13 cellular contexts compared by ENCODE assay signal in the genomic region with DNA sequence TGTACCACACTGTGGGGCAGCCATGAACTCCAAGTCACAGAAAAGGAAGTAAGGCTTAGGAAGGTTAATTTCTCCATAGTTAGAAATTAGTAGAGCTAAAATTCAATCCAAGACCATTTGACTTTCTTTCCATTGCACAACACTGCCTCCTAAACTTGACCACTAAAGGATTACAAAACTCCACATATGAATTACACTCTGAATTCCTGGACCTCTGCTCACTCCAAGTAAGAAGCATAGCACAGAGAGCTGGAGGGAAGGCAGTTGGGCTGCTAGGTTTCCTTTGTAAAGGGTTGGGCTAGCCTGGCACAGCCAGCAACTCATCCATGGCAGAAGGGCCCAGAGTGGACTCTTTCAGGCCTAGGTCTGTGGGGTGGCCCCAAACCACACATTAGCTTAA.
DNase-seq lines count a peak whose midpoint lies in the region; ATAC-seq, FAIRE-seq and TF ChIP-seq lines count a peak whose summit lies in the region.
"Had no signal": no experiment of that assay in that cellular context is flagged by ENCODE, and none has a peak within 500 bp of the region (broad histone marks: within the 10 kb centered on the region; RNA-seq: fewer than 3 reads in every experiment).

No MANE protein-coding gene starts in this region.

- H3K4me3 ChIP-seq in left ventricle myocardium inferior (no peak overlapping the region), kidney (ENCODE audit: low read length in 2 of 2) (no peak overlapping the region), upper lobe of right lung (no peak overlapping the region)

- intact Hi-C loops in Right ventricle myocardium superior (cut with DNase I) (no loop called here), left ventricle myocardium inferior (cut with micrococcal nuclease) (no loop called here), kidney (cut with DNase I) (no loop called here), upper lobe of right lung (cut with DNase I) (no loop called here)

- ATAC-seq in Right ventricle myocardium superior (ENCODE audit: poor library complexity) (peak; percentile 27), upper lobe of right lung (peak; percentile 72), HG02642 (IDR thresholded peaks at IDR 0.05; ENCODE audit: poor library complexity, unreplicated experiment) (no peak), GM19324 (IDR thresholded peaks at IDR 0.05; ENCODE audit: low FRiP score, unreplicated experiment) (no peak)

- H3K36me3 ChIP-seq in left ventricle myocardium inferior = no peaks in the 10 kb centered on the region
- peaks cover 0 to 3% of the 10 kb centered on the region in 2 donors for H3K36me3 ChIP-seq in kidney (ENCODE audit: control insufficient read depth in 1 of 2, insufficient read depth in 2 of 2, low read length in 2 of 2)
- no peaks in the 10 kb centered on the region for H3K36me3 ChIP-seq in upper lobe of right lung

- H3K27me3 ChIP-seq in left ventricle myocardium inferior (ENCODE audit: low read depth) (no peaks in the 10 kb centered on the region), upper lobe of right lung (no peaks in the 10 kb centered on the region)

- H3K27ac ChIP-seq in left ventricle myocardium inferior (replicated peaks) (no peak overlapping the region), kidney (ENCODE audit: low read depth in 2 of 2, low read length in 2 of 2) (peak overlapping the region; percentile 86 to 96), upper lobe of right lung (peak overlapping the region; percentile 48)

- FAIRE-seq in kidney (lab: Jason Lieb, UNC) = no peak

- H3K9ac ChIP-seq in kidney (ENCODE audit: low read length in 2 of 2) = no peak overlapping the region

- no peak for DNase-seq in Right ventricle myocardium superior
- DNase-seq in left ventricle myocardium inferior = no peak
- DNase-seq in amniotic stem cell (lab: John Stamatoyannopoulos, UW) = peak; percentile 84
- DNase-seq in kidney = no peak
- no peak for DNase-seq in upper lobe of right lung
- DNase-seq in NCI-H774 (lab: John Stamatoyannopoulos, UW) = no peak
- DNase-seq: activated CD4-positive, alpha-beta T cell treated with anti-CD3 and anti-CD28 coated beads, Interleukin-2, amount 50 U/mL, for 1 hour; head of caudate nucleus; naive B cell; NCI-H1092 treated with DMSO at 0.1 percent for 48 hours; stimulated activated CD4-positive, alpha-beta T cell treated with anti-CD3 and anti-CD28 coated beads, Interleukin-2, amount 100 ng/mL, for 24 hours had no signal

- no peak for TF ChIP-seq CTCF in left ventricle myocardium inferior (IDR thresholded peaks at IDR 0.05; ENCODE audit: borderline replicate concordance)
- no peak for TF ChIP-seq CTCF in kidney (IDR thresholded peaks at IDR 0.05; ENCODE audit: borderline replicate concordance, extremely low read depth, insufficient read depth)
- TF ChIP-seq CTCF in upper lobe of right lung (IDR thresholded peaks at IDR 0.05) = no peak

- H3K9me3 ChIP-seq in left ventricle myocardium inferior (replicated peaks) (no peaks in the 10 kb centered on the region), kidney (ENCODE audit: control insufficient read depth in 1 of 2, low read length in 2 of 2) (no peaks in the 10 kb centered on the region), upper lobe of right lung (no peaks in the 10 kb centered on the region)

- H3K4me1 ChIP-seq in left ventricle myocardium inferior (peaks cover 13% of the 10 kb centered on the region), kidney (ENCODE audit: control insufficient read depth in 1 of 2, insufficient read depth in 1 of 2, low read depth in 1 of 2, low read length in 2 of 2) (peaks cover 23 to 59% of the 10 kb centered on the region in 2 donors), upper lobe of right lung (peaks cover 32% of the 10 kb centered on the region)

Comparison
In these comparisons a context has a peak if more than half of its experiments do, and no peak if none do; other contexts are left out.
1. ATAC-seq: peak in Right ventricle myocardium superior (single experiment) and upper lobe of right lung (single experiment); none in HG02642 (single experiment) and GM19324 (single experiment).